24 cellular contexts compared by ENCODE assay signal in genomic region chr13:44732503-44733098, GRCh38.
DNase-seq lines count a peak whose midpoint lies in the region; ATAC-seq and TF ChIP-seq lines count a peak whose summit lies in the region.
"Had no signal": no experiment of that assay in that cellular context is flagged by ENCODE, and none has a peak within 500 bp of the region (broad histone marks: within the 10 kb centered on the region; RNA-seq: fewer than 3 reads in every experiment).

No MANE protein-coding gene starts in this region.

- H3K36me3 Mint-ChIP-seq in Caco-2 (ENCODE audit: insufficient read depth, unreplicated experiment) (no peaks in the 10 kb centered on the region), endodermal cell (ENCODE audit: low read depth) (no peaks in the 10 kb centered on the region), H9 (ENCODE audit: insufficient read depth in 1 of 3, low read depth in 3 of 3) (no peaks in the 10 kb centered on the region)

- H3K4me3 Mint-ChIP-seq in Caco-2 (ENCODE audit: unreplicated experiment) (peak overlapping the region; percentile 33), endodermal cell (no peak overlapping the region), H9 (no peak overlapping the region)
- H3K4me3 Mint-ChIP-seq: activated CD4-positive, alpha-beta T cell treated with anti-CD3 and anti-CD28 coated beads, Interleukin-2, amount 10 ng/mL, durations not matched to agents 7 days and 5 days; T-helper 2 cell treated with Interferon-gamma antibody and Interleukin-4, amounts not matched to agents 5 μg/mL and 100 μg/mL, for 36 hours; type B pancreatic cell had no signal

- no peak overlapping the region for H2BK5ac ChIP-seq in H9 (ENCODE audit: insufficient read length, low read length)

- ATAC-seq in PC-3 (no peak), HG02623 (IDR thresholded peaks at IDR 0.05; ENCODE audit: unreplicated experiment) (no peak)
- ATAC-seq: body of pancreas had no signal

- no peak overlapping the region for H3K9ac ChIP-seq in endodermal cell (ENCODE audit: extremely low read depth, low read length, poor library complexity, severe bottlenecking)
- H3K9ac ChIP-seq in PC-3 (ENCODE audit: low read length) = no peak overlapping the region
- H3K9ac ChIP-seq in H9 (ENCODE audit: extremely low read depth, insufficient read length, low read length) = no peak overlapping the region

- H3K4me1 ChIP-seq in Caco-2 (peaks cover 18% of the 10 kb centered on the region), endodermal cell (ENCODE audit: control insufficient read depth, insufficient read depth, low read length) (no peaks in the 10 kb centered on the region), osteoblast (ENCODE audit: insufficient read depth, low read length) (peaks cover 12% of the 10 kb centered on the region), PC-3 (ENCODE audit: insufficient read depth, low read length) (peaks cover 19% of the 10 kb centered on the region), H9 (ENCODE audit: insufficient read depth, low read length) (no peaks in the 10 kb centered on the region)
- H3K4me1 ChIP-seq: HAP-1 had no signal

- no peak overlapping the region for H4K91ac ChIP-seq in H9 (ENCODE audit: insufficient read length, low read depth, low read length)

- H3K9me2 ChIP-seq in PC-3 (replicated peaks; ENCODE audit: low read length) = no peaks in the 10 kb centered on the region

- H3K9me3 Mint-ChIP-seq in Caco-2 (ENCODE audit: unreplicated experiment) (no peaks in the 10 kb centered on the region), endodermal cell (no peaks in the 10 kb centered on the region), H9 (no peaks in the 10 kb centered on the region)
- H3K9me3 Mint-ChIP-seq: activated CD4-positive, alpha-beta T cell treated with anti-CD3 and anti-CD28 coated beads, Interleukin-2, amount 10 ng/mL, durations not matched to agents 7 days and 5 days; T-helper 2 cell treated with Interferon-gamma antibody and Interleukin-4, amounts not matched to agents 5 μg/mL and 100 μg/mL, for 36 hours had no signal

- no peak for TF ChIP-seq CTCF in Caco-2 (IDR thresholded peaks at IDR 0.05; ENCODE audit: insufficient read depth in 1 of 2, low read depth in 1 of 2, low read length in 1 of 2, severe bottlenecking in 1 of 2, unreplicated experiment in 1 of 2)
- TF ChIP-seq CTCF in endodermal cell (conservative IDR thresholded peaks at IDR 0.05) = no peak
- TF ChIP-seq CTCF in osteoblast (IDR thresholded peaks at IDR 0.05; ENCODE audit: extremely low read depth, low read depth, low read length) = no peak
- TF ChIP-seq CTCF in PC-3 (conservative IDR thresholded peaks at IDR 0.05; ENCODE audit: low read depth, low read length) = no peak
- TF ChIP-seq CTCF in H9 (conservative IDR thresholded peaks at IDR 0.05) = no peak

- H4K5ac ChIP-seq in H9 (ENCODE audit: insufficient read length, low read depth, low read length) = no peak overlapping the region

- BruUV-seq in Caco-2 (replicated peaks; lab: Mats Ljungman, UMichigan) (no TSS peak), PC-3 (replicated peaks; lab: Mats Ljungman, UMichigan) (no TSS peak)

- CTCF ChIA-PET in Caco-2 (lab: Charles Lee) (no interaction called here), PC-3 (lab: Charles Lee) (no interaction called here)

- H3K4me3 ChIP-seq in Caco-2 (ENCODE audit: low read depth, low read length) = no peak overlapping the region
- no peak overlapping the region for H3K4me3 ChIP-seq in endodermal cell (ENCODE audit: low read length)
- no peak overlapping the region for H3K4me3 ChIP-seq in osteoblast (ENCODE audit: insufficient read depth, low read length)
- no peak overlapping the region for H3K4me3 ChIP-seq in PC-3 (ENCODE audit: low read length)
- H3K4me3 ChIP-seq: body of pancreas, HAP-1 had no signal

- H2AFZ ChIP-seq in osteoblast (ENCODE audit: low read length) (peak overlapping the region; percentile 23), PC-3 (ENCODE audit: low read length) (no peak overlapping the region), H9 (ENCODE audit: low read length) (no peak overlapping the region)

- no peaks in the 10 kb centered on the region for H3K9me3 ChIP-seq in Caco-2
- H3K9me3 ChIP-seq in endodermal cell (ENCODE audit: control insufficient read depth, low read length) = no peaks in the 10 kb centered on the region
- H3K9me3 ChIP-seq in osteoblast (ENCODE audit: low read depth, low read length) = no peaks in the 10 kb centered on the region
- H3K9me3 ChIP-seq in PC-3 (ENCODE audit: low read length) = no peaks in the 10 kb centered on the region
- no peaks in the 10 kb centered on the region for H3K9me3 ChIP-seq in H9 (ENCODE audit: control insufficient read depth, low read depth, low read length)
- H3K9me3 ChIP-seq: body of pancreas, HAP-1 had no signal

- H4K20me1 ChIP-seq in osteoblast (ENCODE audit: insufficient read depth, low read length) (no peaks in the 10 kb centered on the region), PC-3 (ENCODE audit: low read length) (no peaks in the 10 kb centered on the region), H9 (ENCODE audit: control insufficient read depth, insufficient read depth, insufficient read length) (no peaks in the 10 kb centered on the region)

- no peak overlapping the region for H3K23ac ChIP-seq in H9 (ENCODE audit: insufficient read length, low read depth, low read length)

- no peaks in the 10 kb centered on the region for H3K79me1 ChIP-seq in H9 (ENCODE audit: insufficient read depth, low read depth, low read length, poor library complexity, severe bottlenecking)

- H3K18ac ChIP-seq in H9 (ENCODE audit: insufficient read length, low read depth, low read length) = no peak overlapping the region

- no peaks in the 10 kb centered on the region for H3K23me2 ChIP-seq in H9 (ENCODE audit: insufficient read length, low read depth, low read length, poor library complexity, severe bottlenecking)

- H2BK20ac ChIP-seq in H9 (ENCODE audit: low read depth, low read length, poor library complexity, severe bottlenecking) = no peak overlapping the region

- H3K4ac ChIP-seq in H9 (ENCODE audit: low read depth, low read length) = no peak overlapping the region

- no peak overlapping the region for H3K27ac ChIP-seq in endodermal cell (ENCODE audit: low read depth, low read length)
- no peak overlapping the region for H3K27ac ChIP-seq in osteoblast (ENCODE audit: low read depth, low read length)
- no peak overlapping the region for H3K27ac ChIP-seq in PC-3 (ENCODE audit: low read length)
- H3K27ac ChIP-seq in H9 (ENCODE audit: insufficient read length, low read depth, low read length) = no peak overlapping the region
- H3K27ac ChIP-seq: body of pancreas, WERI-Rb-1 had no signal

- no peak overlapping the region for H3K14ac ChIP-seq in H9 (ENCODE audit: insufficient read depth, low read length)

- no peaks in the 10 kb centered on the region for H3F3A ChIP-seq in PC-3 (ENCODE audit: low read length, unreplicated experiment)

- WGBS in endodermal cell (ENCODE audit: insufficient coverage in 1 of 2, insufficient read length in 1 of 2), 2 experiments = 91% methylated on average over 9 to 13 of the region's 13 CpGs
- WGBS in H9 (ENCODE audit: extremely low coverage, insufficient read length, low lambda C conversion rate) = no CpG with 5 or more reads among the region's 13 CpGs

- no peak overlapping the region for H3K4me2 ChIP-seq in osteoblast (ENCODE audit: insufficient read depth, low read length)
- no peak overlapping the region for H3K4me2 ChIP-seq in PC-3 (ENCODE audit: low read length)
- no peak overlapping the region for H3K4me2 ChIP-seq in H9 (ENCODE audit: insufficient read depth, insufficient read length, low read length)

- intact Hi-C loops in Caco-2 (cut with micrococcal nuclease; ENCODE audit: unreplicated experiment) (loop anchor here (1.0 kb wide), 1 partner anchor 83 kb away; no protein-coding TSS in a partner anchor), PC-3 (cut with micrococcal nuclease) (no loop called here)

- no peak overlapping the region for H2BK12ac ChIP-seq in H9 (ENCODE audit: insufficient read length, low read depth, low read length)

- H3K4me1 Mint-ChIP-seq in Caco-2 (ENCODE audit: low read depth, unreplicated experiment) (peaks cover 31% of the 10 kb centered on the region), endodermal cell (peaks cover 15% of the 10 kb centered on the region), H9 (peaks cover 3 to 11% of the 10 kb centered on the region in 2 experiments; a peak in 2 of 4 replicates)
- H3K4me1 Mint-ChIP-seq: activated CD4-positive, alpha-beta T cell treated with anti-CD3 and anti-CD28 coated beads, Interleukin-2, amount 10 ng/mL, durations not matched to agents 7 days and 5 days had no signal

- peak overlapping the region; percentile 15 for H3K27ac Mint-ChIP-seq in Caco-2 (ENCODE audit: unreplicated experiment)
- peak overlapping the region; percentile 6 for H3K27ac Mint-ChIP-seq in endodermal cell
- H3K27ac Mint-ChIP-seq in H9 = no peak overlapping the region
- H3K27ac Mint-ChIP-seq: activated CD4-positive, alpha-beta T cell treated with anti-CD3 and anti-CD28 coated beads, Interleukin-2, amount 10 ng/mL, durations not matched to agents 7 days and 5 days; T-helper 2 cell treated with Interferon-gamma antibody and Interleukin-4, amounts not matched to agents 5 μg/mL and 100 μg/mL, for 36 hours; type B pancreatic cell had no signal

- DNase-seq in Caco-2 (peak; percentile 86 to 94), HT1080 (ENCODE audit: low read depth) (peak; percentile 35), endodermal cell (no peak), osteoblast (ENCODE audit: insufficient read length, low spot score, missing footprints) (no peak), PC-3 (no peak), H9 (no peak), NCI-H345 (lab: John Stamatoyannopoulos, UW) (no peak)
- DNase-seq: activated CD4-positive, alpha-beta T cell treated with anti-CD3 and anti-CD28 coated beads, Interleukin-2, amount 10 ng/mL, durations not matched to agents 7 days and 5 days; activated naive CD4-positive, alpha-beta T cell; activated T-cell treated with anti-CD3 and anti-CD28 coated beads, Interleukin-2, amount 50 U/mL, for 48 hours; body of pancreas; DMS79; GF-D8; KG1; NCI-H1436; NCI-H2081 treated with DMSO at 0.1 percent for 48 hours; NCI-H446; NCI-H82; small intestine; WERI-Rb-1 had no signal

- no peak overlapping the region for H2BK120ac ChIP-seq in H9 (ENCODE audit: low read depth, low read length, poor library complexity, severe bottlenecking)

- H4K8ac ChIP-seq in H9 (replicated peaks; ENCODE audit: insufficient read length, low read depth, low read length) = no peak overlapping the region

- H2AK5ac ChIP-seq in H9 (ENCODE audit: insufficient read length, low read length) = no peak overlapping the region

- no peaks in the 10 kb centered on the region for H3K27me3 Mint-ChIP-seq in Caco-2 (ENCODE audit: insufficient read depth, unreplicated experiment)
- H3K27me3 Mint-ChIP-seq in endodermal cell (ENCODE audit: insufficient read depth) = no peaks in the 10 kb centered on the region
- no peaks in the 10 kb centered on the region; the same call in 1 of the 2 replicates for H3K27me3 Mint-ChIP-seq in H9 (ENCODE audit: low read depth)
- H3K27me3 Mint-ChIP-seq: activated CD4-positive, alpha-beta T cell treated with anti-CD3 and anti-CD28 coated beads, Interleukin-2, amount 10 ng/mL, durations not matched to agents 7 days and 5 days; type B pancreatic cell had no signal

- POLR2A ChIA-PET in Caco-2 (lab: Charles Lee) = no interaction called here
- POLR2A ChIA-PET in PC-3 (lab: Charles Lee; ENCODE audit: unreplicated experiment) = no interaction called here

- H3K36me3 ChIP-seq in Caco-2 (ENCODE audit: control insufficient read depth, insufficient read depth, low read length) (no peaks in the 10 kb centered on the region), endodermal cell (ENCODE audit: control insufficient read depth, insufficient read depth, low read length) (no peaks in the 10 kb centered on the region), osteoblast (ENCODE audit: insufficient read depth, low read length) (no peaks in the 10 kb centered on the region), PC-3 (ENCODE audit: low read depth, low read length) (no peaks in the 10 kb centered on the region)
- H3K36me3 ChIP-seq: HAP-1, WERI-Rb-1 had no signal

- no peaks in the 10 kb centered on the region for H3K27me3 ChIP-seq in Caco-2 (replicated peaks; ENCODE audit: control insufficient read depth, insufficient read depth, low read length)
- no peaks in the 10 kb centered on the region for H3K27me3 ChIP-seq in endodermal cell (ENCODE audit: control insufficient read depth, insufficient read depth, low read length, poor library complexity, severe bottlenecking)
- no peaks in the 10 kb centered on the region for H3K27me3 ChIP-seq in osteoblast (ENCODE audit: insufficient read depth, low read length)
- H3K27me3 ChIP-seq in PC-3 (ENCODE audit: low read length) = no peaks in the 10 kb centered on the region
- H3K27me3 ChIP-seq in H9 (ENCODE audit: insufficient read depth, low read length) = no peaks in the 10 kb centered on the region
- H3K27me3 ChIP-seq: body of pancreas had no signal

- no peak overlapping the region for H3T11ph ChIP-seq in H9 (ENCODE audit: low read length)

- no peak overlapping the region for H3K56ac ChIP-seq in H9 (ENCODE audit: insufficient read length, low read depth, low read length)

- H2BK15ac ChIP-seq in H9 (ENCODE audit: low read depth, low read length) = no peak overlapping the region

- H3K79me2 ChIP-seq in osteoblast (ENCODE audit: insufficient read depth, low read length) (no peaks in the 10 kb centered on the region), PC-3 (ENCODE audit: low read length) (no peaks in the 10 kb centered on the region), H9 (ENCODE audit: insufficient read depth, low read length) (no peaks in the 10 kb centered on the region)

Comparison
In these comparisons a context has a peak if more than half of its experiments do, and no peak if none do; other contexts are left out.
1. DNase-seq: peak in Caco-2 (2 of 2) and HT1080 (single experiment); none in endodermal cell (single experiment), osteoblast (single experiment), PC-3 (single experiment), H9 (single experiment) and NCI-H345 (single experiment).
2. H3K27ac Mint-ChIP-seq: peak in Caco-2 (single experiment) and endodermal cell (single experiment); none in H9 (0 of 3).